30 cellular contexts compared by ENCODE assay signal in the genomic region with DNA sequence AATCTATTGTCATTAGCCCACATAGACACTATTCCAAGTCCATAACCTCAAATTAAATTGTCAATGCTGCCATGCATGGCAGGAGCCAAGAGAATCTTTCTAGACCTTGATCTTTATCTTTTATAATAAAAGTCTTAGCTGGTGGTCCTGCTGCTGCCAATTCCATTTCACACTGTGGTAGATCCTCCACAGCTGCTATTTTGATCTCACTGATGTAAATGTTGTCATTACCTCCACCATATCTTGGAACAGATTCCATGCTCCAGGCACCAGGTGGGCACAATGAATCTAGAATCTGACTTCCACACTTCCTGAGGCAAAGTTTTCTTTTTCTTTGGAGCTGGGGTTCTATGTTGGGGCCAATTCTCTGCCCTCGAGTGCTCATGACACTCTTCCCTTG.
"Had no signal": no experiment of that assay in that cellular context is flagged by ENCODE, and none has a peak within 500 bp of the region (broad histone marks: within the 10 kb centered on the region; RNA-seq: fewer than 3 reads in every experiment).

No MANE protein-coding gene starts in this region.

- FAIRE-seq: astrocyte, bronchial epithelial cell, frontal cortex, TTC549 had no signal

- DNase-seq: activated CD4-positive, alpha-beta memory T cell treated with anti-CD3 and anti-CD28 coated beads, Interleukin-2, amount 10 ng/mL, durations not matched to agents 7 days and 5 days; activated CD4-positive, alpha-beta T cell treated with anti-CD3 and anti-CD28 coated beads for 1 hour; activated CD4-positive, alpha-beta T cell treated with anti-CD3 and anti-CD28 coated beads for 4 hours; activated CD4-positive, alpha-beta T cell treated with anti-CD3 and anti-CD28 coated beads, Interleukin-2, amount 10 ng/mL, durations not matched to agents 7 days and 5 days; activated CD4-positive, alpha-beta T cell treated with anti-CD3 and anti-CD28 coated beads, Interleukin-2, amount 50 U/mL, for 4 hours; activated CD8-positive, alpha-beta memory T cell treated with anti-CD3 and anti-CD28 coated beads, Interleukin-2, amount 50 U/mL, for 48 hours; activated gamma-delta T cell; activated naive CD4-positive, alpha-beta T cell; activated naive CD4-positive, alpha-beta T cell treated with anti-CD3 and anti-CD28 coated beads, Interleukin-2, amount 10 ng/mL, durations not matched to agents 7 days and 5 days; activated T-cell treated with anti-CD3 and anti-CD28 coated beads for 4 hours; activated T-cell treated with anti-CD3 and anti-CD28 coated beads, Interleukin-2, amount 50 U/mL, for 24 hours; activated T-cell treated with anti-CD3 and anti-CD28 coated beads, Interleukin-2, amount 50 U/mL, for 72 hours; amniotic stem cell; anterior cingulate cortex; brain microvascular endothelial cell; dorsolateral prefrontal cortex; effector memory CD4-positive, alpha-beta T cell; endodermal cell; foreskin fibroblast; head of caudate nucleus; T-helper 17 cell had no signal

- H3K27me3 ChIP-seq: brain microvascular endothelial cell, dorsolateral prefrontal cortex had no signal

- H3K4me3 ChIP-seq: coronary artery, dorsolateral prefrontal cortex had no signal

- H3K36me3 ChIP-seq: brain microvascular endothelial cell had no signal

- H3K27ac ChIP-seq: brain microvascular endothelial cell, coronary artery, dorsolateral prefrontal cortex, VCaP had no signal

- ATAC-seq: activated naive CD4-positive, alpha-beta T cell treated with anti-CD3 and anti-CD28 coated beads, Interleukin-2, amount 50 U/mL, for 72 hours; activated T-cell treated with anti-CD3 and anti-CD28 coated beads, Interleukin-2, amount 50 U/mL, for 72 hours; esophagus mucosa; T-helper 17 cell; WTC11 had no signal
